Comparison of ENCODE assay signal across 12 cellular contexts in the genomic region with DNA sequence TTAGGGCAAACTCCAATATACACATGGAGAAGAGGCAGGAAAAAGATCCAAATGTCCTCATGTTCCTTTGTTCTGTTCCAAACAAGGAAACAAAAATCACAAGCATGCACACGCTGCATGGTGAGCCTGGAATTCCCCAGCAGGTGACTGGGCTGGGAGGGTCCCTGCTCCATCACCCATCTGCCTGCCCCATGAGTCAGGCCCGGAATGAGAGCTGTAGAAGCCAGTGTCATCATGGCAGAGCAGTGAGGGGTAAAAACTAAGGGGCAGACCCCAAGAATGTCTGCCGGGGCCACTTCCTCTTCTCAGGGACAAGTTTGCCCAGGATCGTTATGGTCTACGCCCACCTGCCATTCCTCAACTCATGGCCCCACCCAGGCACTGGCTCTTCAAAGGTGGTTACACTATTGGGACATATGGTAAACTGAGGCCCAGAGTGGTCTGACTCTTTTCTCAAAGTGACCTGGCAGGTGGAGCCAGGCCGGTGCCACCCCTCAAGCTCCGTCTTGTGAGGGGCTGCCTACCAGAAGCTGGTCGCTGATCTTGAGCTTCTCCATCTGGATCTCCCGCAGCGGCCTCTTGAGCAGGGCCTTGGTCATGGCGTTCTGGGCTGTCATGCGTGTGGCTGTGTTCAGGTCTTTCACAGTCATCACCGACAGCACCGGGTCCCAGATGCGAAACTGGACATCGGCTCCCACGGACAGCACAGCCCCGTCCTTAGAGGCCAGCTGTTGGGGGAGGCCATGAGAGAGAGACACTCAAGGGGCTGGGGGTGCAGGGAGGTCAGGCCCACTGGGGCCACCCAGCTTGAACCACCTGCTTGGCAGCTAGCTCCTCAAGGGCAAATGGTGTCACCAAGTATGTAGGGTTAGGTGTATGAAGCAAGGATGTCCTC. TPM values are rescaled to one million over a fixed set of nuclear protein-coding genes. Genes with fewer than 3 reads are reported as not detected.
A peak's percentile ranks its signal among the peaks of the same experiment; 100 is the strongest.
DNase-seq lines count a peak whose midpoint lies in the region; ATAC-seq and TF ChIP-seq lines count a peak whose summit lies in the region.
"Had no signal": no experiment of that assay in that cellular context is flagged by ENCODE, and none has a peak within 500 bp of the region (broad histone marks: within the 10 kb centered on the region; RNA-seq: fewer than 3 reads in every experiment).

No MANE protein-coding gene starts in this region.

- H3K9ac ChIP-seq in neural progenitor cell, result no peak overlapping the region

- H3K36me3 Mint-ChIP-seq in stimulated activated naive B cell treated with anti-CD40 and anti-IgM and Interleukin-4, amounts not matched to agents 10 μg/mL and 1 μg/mL and 100 μg/mL, for 72 hours, result peaks cover 27 to 43% of the 10 kb centered on the region in 2 donors
- H3K36me3 Mint-ChIP-seq in neural progenitor cell, result peaks cover 5% of the 10 kb centered on the region

- no peak for TF ChIP-seq POLR2A in gastroesophageal sphincter (IDR thresholded peaks at IDR 0.05)

- H3K9me3 ChIP-seq in SJSA1 (replicated peaks), result no peaks in the 10 kb centered on the region
- no peaks in the 10 kb centered on the region for H3K9me3 ChIP-seq in gastroesophageal sphincter
- no peaks in the 10 kb centered on the region for H3K9me3 ChIP-seq in neural progenitor cell (ENCODE audit: low read depth)

- WGBS in gastroesophageal sphincter (ENCODE audit: low coverage in 1 of 2), 2 donors, result 62 to 68% methylated on average over 4 of the region's 18 CpGs

- H3K36me3 ChIP-seq in SJSA1 (peaks cover 14% of the 10 kb centered on the region), gastroesophageal sphincter (peaks cover 0 to 45% of the 10 kb centered on the region in 2 donors), H7 (replicated peaks; ENCODE audit: control insufficient read depth, insufficient read depth, low read length) (no peaks in the 10 kb centered on the region), neural progenitor cell (no peaks in the 10 kb centered on the region)

- H3F3A ChIP-seq in neural progenitor cell (ENCODE audit: low read depth), result no peaks in the 10 kb centered on the region

- H3K27ac ChIP-seq in SJSA1 (peak overlapping the region; percentile 54), gastroesophageal sphincter (peak overlapping the region in 3 of 4 donors; percentile 85 to 95 (median 89)), neural progenitor cell (no peak overlapping the region)

- in situ Hi-C loops in GM13977 (cut with MboI; ENCODE audit: low pct_unique_long_range_greater_than_20kb, low sequenced_read_pairs, unreplicated experiment), result no loop called here

- no peaks in the 10 kb centered on the region for H4K20me1 ChIP-seq in neural progenitor cell (ENCODE audit: low read depth)

- H3K4me3 ChIP-seq in SJSA1 (no peak overlapping the region), gastroesophageal sphincter (no peak overlapping the region), H7 (ENCODE audit: insufficient read depth, low read depth, low read length) (no peak overlapping the region), neural progenitor cell (no peak overlapping the region)

- no peaks in the 10 kb centered on the region for H3K27me3 Mint-ChIP-seq in stimulated activated naive B cell treated with anti-CD40 and anti-IgM and Interleukin-4, amounts not matched to agents 10 μg/mL and 1 μg/mL and 100 μg/mL, for 72 hours
- H3K27me3 Mint-ChIP-seq in neural progenitor cell (ENCODE audit: insufficient read depth, low read depth), result no peaks in the 10 kb centered on the region
- H3K27me3 Mint-ChIP-seq: activated CD4-positive, alpha-beta memory T cell treated with anti-CD3 and anti-CD28 coated beads, Interleukin-2, amount 10 ng/mL, durations not matched to agents 7 days and 5 days; naive thymus-derived CD8-positive, alpha-beta T cell had no signal

- H3K4me3 Mint-ChIP-seq in stimulated activated naive B cell treated with anti-CD40 and anti-IgM and Interleukin-4, amounts not matched to agents 10 μg/mL and 1 μg/mL and 100 μg/mL, for 72 hours, result no peak overlapping the region
- H3K4me3 Mint-ChIP-seq in neural progenitor cell, result no peak overlapping the region
- H3K4me3 Mint-ChIP-seq: activated CD4-positive, alpha-beta memory T cell treated with anti-CD3 and anti-CD28 coated beads, Interleukin-2, amount 10 ng/mL, durations not matched to agents 7 days and 5 days; naive thymus-derived CD8-positive, alpha-beta T cell had no signal

- no peak for TF ChIP-seq CTCF in GM13977 (IDR thresholded peaks at IDR 0.05; ENCODE audit: extremely low read depth, insufficient read depth, missing control alignments)
- TF ChIP-seq CTCF in gastroesophageal sphincter (IDR thresholded peaks at IDR 0.05), result no peak
- no peak for TF ChIP-seq CTCF in neural progenitor cell (IDR thresholded peaks at IDR 0.05)

- no peaks in the 10 kb centered on the region for H3K9me3 Mint-ChIP-seq in stimulated activated naive B cell treated with anti-CD40 and anti-IgM and Interleukin-4, amounts not matched to agents 10 μg/mL and 1 μg/mL and 100 μg/mL, for 72 hours
- no peaks in the 10 kb centered on the region for H3K9me3 Mint-ChIP-seq in neural progenitor cell
- H3K9me3 Mint-ChIP-seq: activated CD4-positive, alpha-beta memory T cell treated with anti-CD3 and anti-CD28 coated beads, Interleukin-2, amount 10 ng/mL, durations not matched to agents 7 days and 5 days; naive thymus-derived CD8-positive, alpha-beta T cell had no signal

- H3K27me3 ChIP-seq in SJSA1 (replicated peaks), result no peaks in the 10 kb centered on the region
- no peaks in the 10 kb centered on the region for H3K27me3 ChIP-seq in gastroesophageal sphincter
- H3K27me3 ChIP-seq in H7 (ENCODE audit: control insufficient read depth, insufficient read depth, low read length), result no peaks in the 10 kb centered on the region; the same call in 1 of the 2 replicates
- no peaks in the 10 kb centered on the region for H3K27me3 ChIP-seq in neural progenitor cell

- H3K4me1 ChIP-seq in SJSA1 (replicated peaks) (peaks cover 62% of the 10 kb centered on the region), gastroesophageal sphincter (peaks cover 0 to 97% (median 64%) of the 10 kb centered on the region in 3 donors), neural progenitor cell (peaks cover 4% of the 10 kb centered on the region)

- DNase-seq in GM13977 (ENCODE audit: low spot score), result peak; percentile 60
- peak; percentile 46 to 67 for DNase-seq in SJSA1 (ENCODE audit: low read depth in 1 of 2, low spot score in 2 of 2)
- peak; percentile 61 for DNase-seq in stimulated activated naive B cell treated with anti-CD40 and anti-IgM and Interleukin-4, amounts not matched to agents 10 μg/mL and 1 μg/mL and 100 μg/mL, for 72 hours
- no peak for DNase-seq in stimulated activated naive CD8-positive, alpha-beta T cell treated with anti-CD3 and anti-CD28 coated beads, Interleukin-15, Interleukin-2, amounts not matched to agents 100 U/mL and 50 U/mL, for 24 hours
- DNase-seq in H7, result no peak
- no peak for DNase-seq in GM03348 (ENCODE audit: low spot score)
- DNase-seq in neural progenitor cell (ENCODE audit: low spot score), result no peak
- DNase-seq: activated CD4-positive, alpha-beta memory T cell treated with anti-CD3 and anti-CD28 coated beads, Interleukin-2, amount 10 ng/mL, durations not matched to agents 7 days and 5 days; naive thymus-derived CD8-positive, alpha-beta T cell; NCI-H1092 had no signal

- H2AFZ ChIP-seq in neural progenitor cell (replicated peaks), result no peak overlapping the region

- no peaks in the 10 kb centered on the region for H3K79me2 ChIP-seq in neural progenitor cell (ENCODE audit: low read depth)

- TF ChIP-seq EP300 in gastroesophageal sphincter (IDR thresholded peaks at IDR 0.05), result no peak

- no peak for ATAC-seq in gastroesophageal sphincter
- ATAC-seq in stimulated activated naive B cell treated with anti-CD40 and anti-IgM and Interleukin-4, amounts not matched to agents 10 μg/mL and 1 μg/mL and 100 μg/mL, for 72 hours (replicated peaks), result peak; percentile 63 to 77
- ATAC-seq in stimulated activated naive CD8-positive, alpha-beta T cell treated with anti-CD3 and anti-CD28 coated beads, Interleukin-15, Interleukin-2, amounts not matched to agents 100 U/mL and 50 U/mL, for 24 hours, result no peak
- ATAC-seq: naive thymus-derived CD8-positive, alpha-beta T cell; Panc1 had no signal

- H3K4me1 Mint-ChIP-seq in stimulated activated naive B cell treated with anti-CD40 and anti-IgM and Interleukin-4, amounts not matched to agents 10 μg/mL and 1 μg/mL and 100 μg/mL, for 72 hours, result peaks cover 54 to 82% of the 10 kb centered on the region in 2 donors
- peaks cover 25% of the 10 kb centered on the region for H3K4me1 Mint-ChIP-seq in neural progenitor cell

- no peak overlapping the region for H3K4me2 ChIP-seq in neural progenitor cell

- H3K27ac Mint-ChIP-seq in stimulated activated naive B cell treated with anti-CD40 and anti-IgM and Interleukin-4, amounts not matched to agents 10 μg/mL and 1 μg/mL and 100 μg/mL, for 72 hours, result peak overlapping the region; percentile 71
- H3K27ac Mint-ChIP-seq in neural progenitor cell, result no peak overlapping the region
- H3K27ac Mint-ChIP-seq: activated CD4-positive, alpha-beta memory T cell treated with anti-CD3 and anti-CD28 coated beads, Interleukin-2, amount 10 ng/mL, durations not matched to agents 7 days and 5 days had no signal

RNA-seq across cellular contexts. Expression of a gene that starts 3.8 kb away (rescaled TPM):
- 21.1 and 22.4 TPM in 2 replicates for total RNA-seq in SJSA1 (2014; rRNA removed; shearing (Covaris generic))
- total RNA-seq in gastroesophageal sphincter (10 to 100 TPM in 3 of 4 donors, 1 to 10 TPM in 1; 8.1 to 21.7 (median 13.7) TPM), neural progenitor cell (ENCODE audit: low replicate concordance) (2.0 and 4.7 TPM in 2 replicates)
- 10.5 and 13.6 TPM in 2 replicates for total RNA-seq in H7 (2014; rRNA removed; shearing (Covaris generic))

RNA-seq across cellular contexts. Expression of a gene that starts 6.2 kb away (rescaled TPM):
- total RNA-seq in SJSA1 (2014; rRNA removed; shearing (Covaris generic)), result 27.1 and 41.6 TPM in 2 replicates
- 10 to 100 TPM; 24.1 to 75.1 (median 52.1) TPM for total RNA-seq in gastroesophageal sphincter
- total RNA-seq in H7 (2014; rRNA removed; shearing (Covaris generic)), result 23.2 and 24.9 TPM in 2 replicates
- total RNA-seq in neural progenitor cell (ENCODE audit: low replicate concordance), result 15.3 and 18.0 TPM in 2 replicates

Comparison
In these comparisons a context has a peak if more than half of its experiments do, and no peak if none do; other contexts are left out.
1. DNase-seq: peak in GM13977 (single experiment), SJSA1 (2 of 2) and stimulated activated naive B cell treated with anti-CD40 and anti-IgM and Interleukin-4, amounts not matched to agents 10 μg/mL and 1 μg/mL and 100 μg/mL, for 72 hours (single experiment); none in stimulated activated naive CD8-positive, alpha-beta T cell treated with anti-CD3 and anti-CD28 coated beads, Interleukin-15, Interleukin-2, amounts not matched to agents 100 U/mL and 50 U/mL, for 24 hours (single experiment), H7 (single experiment), GM03348 (single experiment) and neural progenitor cell (single experiment).
2. ATAC-seq: peak in stimulated activated naive B cell treated with anti-CD40 and anti-IgM and Interleukin-4, amounts not matched to agents 10 μg/mL and 1 μg/mL and 100 μg/mL, for 72 hours (2 of 2); none in gastroesophageal sphincter (single experiment) and stimulated activated naive CD8-positive, alpha-beta T cell treated with anti-CD3 and anti-CD28 coated beads, Interleukin-15, Interleukin-2, amounts not matched to agents 100 U/mL and 50 U/mL, for 24 hours (single experiment).